In genomic region chr7:74061840-74062539, GRCh38 we compare ENCODE assay signal across 2 cellular contexts.
TF ChIP-seq lines count a peak whose summit lies in the region.

No MANE protein-coding gene starts in this region.

TF ChIP-seq in Ishikawa, 13 proteins besides CTCF, POLR2A, EP300 and RAD21 (continued from another document):
- 0 out of 2 replicates have a peak, but pooled peaks have one; percentile 30 for TF ChIP-seq MAX (IDR thresholded peaks at IDR 0.05)

TF ChIP-seq in K562, 482 proteins besides CTCF, POLR2A, EP300 and RAD21 (continued from another document and continues in another):
- TF ChIP-seq EWSR1 (IDR thresholded peaks at IDR 0.05; ENCODE audit: borderline replicate concordance, low read depth, partially characterized antibody) (no peak), CREM (IDR thresholded peaks at IDR 0.05; ENCODE audit: low read depth) (peak; percentile 90), GABPB1 (CRISPR knock-in tag; IDR thresholded peaks at IDR 0.05) (peak; percentile 72), LARP7 (IDR thresholded peaks at IDR 0.05) (0 out of 2 replicates have a peak, but pooled peaks have one; percentile 54), IFI16 (CRISPR knock-in tag; IDR thresholded peaks at IDR 0.05) (no peak), JUN (IDR thresholded peaks at IDR 0.05; ENCODE audit: borderline replicate concordance, low read depth, low read length) (peak; percentile 68; the same call in 1 of the 2 replicates), JUN (CRISPR knock-in tag; IDR thresholded peaks at IDR 0.05; ENCODE audit: borderline replicate concordance) (no peak), RERE (CRISPR knock-in tag; IDR thresholded peaks at IDR 0.05; ENCODE audit: borderline replicate concordance) (no peak), SMARCA5 (IDR thresholded peaks at IDR 0.05) (peak; percentile 99), ATF7 (IDR thresholded peaks at IDR 0.05) (peak; percentile 98), TARDBP (IDR thresholded peaks at IDR 0.05) (0 out of 2 replicates have a peak, but pooled peaks have one; percentile 45), HDGF (IDR thresholded peaks at IDR 0.05) (peak; percentile 95; the same call in 1 of the 2 replicates), E2F5 (CRISPR knock-in tag; IDR thresholded peaks at IDR 0.05) (0 out of 2 replicates have a peak, but pooled peaks have one; percentile 38), ATF1 (CRISPR knock-in tag; IDR thresholded peaks at IDR 0.05) (no peak), ATF1 (tag; IDR thresholded peaks at IDR 0.05) (peak; percentile 82), ILF3 (IDR thresholded peaks at IDR 0.05; ENCODE audit: borderline replicate concordance) (no peak), CHD4 (IDR thresholded peaks at IDR 0.05; ENCODE audit: insufficient read depth, insufficient replicate concordance, low read depth, low read length, poor library complexity, severe bottlenecking) (peak; percentile 82), TAF9B (IDR thresholded peaks at IDR 0.05; ENCODE audit: partially characterized antibody) (no peak), ATF2 (CRISPR knock-in tag; IDR thresholded peaks at IDR 0.05) (peak; percentile 89; the same call in 1 of the 2 replicates), KDM1A (IDR thresholded peaks at IDR 0.05) (peak; percentile 93 to 97), COPS2 (conservative IDR thresholded peaks at IDR 0.05) (no peak), MAX (CRISPR knock-in tag; IDR thresholded peaks at IDR 0.05) (0 out of 2 replicates have a peak, but pooled peaks have one; percentile 37), ATF3 (IDR thresholded peaks at IDR 0.05) (peak; percentile 95), ATF3 (CRISPR knock-in tag; conservative IDR thresholded peaks at IDR 0.05) (no peak), ZNF644 (tag; IDR thresholded peaks at IDR 0.05; ENCODE audit: low read depth) (no peak), NFRKB (IDR thresholded peaks at IDR 0.05; ENCODE audit: low read depth) (no peak), HDAC2 (IDR thresholded peaks at IDR 0.05) (peak; percentile 92), CBX3 (IDR thresholded peaks at IDR 0.05; ENCODE audit: borderline replicate concordance in 1 of 2, low read length in 2 of 2) (peak in 1 of 2 experiments; percentile 89; a peak in 2 of 3 replicates), PHB (CRISPR knock-in tag; IDR thresholded peaks at IDR 0.05) (no peak), ZNF24 (IDR thresholded peaks at IDR 0.05) (peak; percentile 65), HDAC1 (IDR thresholded peaks at IDR 0.05) (peak in 1 of 2 experiments; percentile 76; a peak in 2 of 4 replicates), ZBTB33 (CRISPR knock-in tag; IDR thresholded peaks at IDR 0.05) (peak; percentile 14; the same call in 1 of the 2 replicates), PTTG1 (tag; IDR thresholded peaks at IDR 0.05; ENCODE audit: low read depth) (no peak), ESRRA (IDR thresholded peaks at IDR 0.05; ENCODE audit: borderline replicate concordance, low read depth) (peak; percentile 97), VEZF1 (CRISPR knock-in tag; IDR thresholded peaks at IDR 0.05) (no peak), RCOR1 (IDR thresholded peaks at IDR 0.05; ENCODE audit: borderline replicate concordance in 1 of 2, low read depth in 2 of 2, low read length in 2 of 2) (peak; percentile 34 to 93; a peak in 3 of 4 replicates), BCOR (IDR thresholded peaks at IDR 0.05) (peak; percentile 99), CBX1 (IDR thresholded peaks at IDR 0.05; ENCODE audit: low read depth) (peak; percentile 96), TRIM24 (IDR thresholded peaks at IDR 0.05) (0 out of 4 replicates have a peak, but pooled peaks of 1 of the 2 experiments have one; percentile 10), RBM17 (IDR thresholded peaks at IDR 0.05; ENCODE audit: borderline replicate concordance, low read depth, low read length) (no peak), CLOCK (CRISPR knock-in tag; IDR thresholded peaks at IDR 0.05; ENCODE audit: borderline replicate concordance) (no peak), TFAP4 (CRISPR knock-in tag; IDR thresholded peaks at IDR 0.05; ENCODE audit: borderline replicate concordance) (0 out of 2 replicates have a peak, but pooled peaks have one; percentile 21), NRF1 (conservative IDR thresholded peaks at IDR 0.05 in 1 of 2, IDR thresholded peaks at IDR 0.05 in 1 of 2) (peak; percentile 63 to 73), ZNF232 (CRISPR knock-in tag; IDR thresholded peaks at IDR 0.05) (no peak), IRF9 (tag; IDR thresholded peaks at IDR 0.05) (no peak), ADNP (tag; IDR thresholded peaks at IDR 0.05) (peak; percentile 96), ZFX (CRISPR knock-in tag; IDR thresholded peaks at IDR 0.05) (peak; percentile 38; the same call in 1 of the 2 replicates), JUND (IDR thresholded peaks at IDR 0.05; ENCODE audit: borderline replicate concordance, low read depth, low read length) (peak; percentile 78), JUND (tag; IDR thresholded peaks at IDR 0.05; ENCODE audit: borderline replicate concordance, low read depth, low read length) (peak; percentile 74), DPF2 (IDR thresholded peaks at IDR 0.05) (0 out of 2 replicates have a peak, but pooled peaks have one; percentile 28), SP1 (CRISPR knock-in tag; IDR thresholded peaks at IDR 0.05) (peak; percentile 23; the same call in 1 of the 2 replicates), ZNF551 (CRISPR knock-in tag; IDR thresholded peaks at IDR 0.05) (no peak)
